2 cellular contexts compared by ENCODE assay signal in the genomic region with DNA sequence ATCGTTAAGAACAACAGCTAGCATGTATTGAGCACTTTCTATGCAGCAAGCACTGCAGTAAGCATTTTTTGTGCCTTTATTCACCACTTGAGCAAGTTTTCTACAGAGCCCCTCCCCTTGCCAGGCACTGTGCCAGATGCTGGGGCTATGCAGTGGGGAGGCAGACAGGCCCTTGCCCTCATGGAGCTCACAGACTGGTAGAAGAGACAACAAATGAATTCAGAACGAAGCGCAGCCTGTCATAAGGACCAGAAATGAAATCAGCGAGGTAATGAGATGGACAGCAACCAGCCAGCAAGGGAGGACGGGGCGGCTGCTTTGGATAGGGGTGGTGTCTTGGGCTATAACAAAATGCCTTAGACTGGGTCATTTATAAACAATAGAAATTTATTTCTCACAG.
A peak's percentile ranks its signal among the peaks of the same experiment; 100 is the strongest.
TF ChIP-seq lines count a peak whose summit lies in the region.

No MANE protein-coding gene starts in this region.

TF ChIP-seq in Ishikawa, 13 proteins besides CTCF, POLR2A, EP300 and RAD21:
- TF ChIP-seq ZBTB7A (IDR thresholded peaks at IDR 0.05; ENCODE audit: low read depth) = no peak
- TF ChIP-seq FOXM1 (IDR thresholded peaks at IDR 0.05; ENCODE audit: borderline replicate concordance, low read depth) = no peak
- peak; percentile 69 for TF ChIP-seq NFIC (IDR thresholded peaks at IDR 0.05)
- no peak for TF ChIP-seq CEBPB (IDR thresholded peaks at IDR 0.05)
- no peak for TF ChIP-seq TAF1 (IDR thresholded peaks at IDR 0.05; ENCODE audit: low read depth)
- no peak for TF ChIP-seq TCF12 (IDR thresholded peaks at IDR 0.05; ENCODE audit: low read depth)
- no peak for TF ChIP-seq YY1 (IDR thresholded peaks at IDR 0.05; ENCODE audit: low read depth)
- TF ChIP-seq, protein P1, sequence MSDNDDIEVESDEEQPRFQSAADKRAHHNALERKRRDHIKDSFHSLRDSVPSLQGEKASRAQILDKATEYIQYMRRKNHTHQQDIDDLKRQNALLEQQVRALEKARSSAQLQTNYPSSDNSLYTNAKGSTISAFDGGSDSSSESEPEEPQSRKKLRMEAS (IDR thresholded peaks at IDR 0.05) = 0 out of 2 replicates have a peak, but pooled peaks have one; percentile 11
- TF ChIP-seq CREB1 (IDR thresholded peaks at IDR 0.05; ENCODE audit: low read depth) = no peak
- no peak for TF ChIP-seq EGR1 (IDR thresholded peaks at IDR 0.05)
- TF ChIP-seq, protein P2, sequence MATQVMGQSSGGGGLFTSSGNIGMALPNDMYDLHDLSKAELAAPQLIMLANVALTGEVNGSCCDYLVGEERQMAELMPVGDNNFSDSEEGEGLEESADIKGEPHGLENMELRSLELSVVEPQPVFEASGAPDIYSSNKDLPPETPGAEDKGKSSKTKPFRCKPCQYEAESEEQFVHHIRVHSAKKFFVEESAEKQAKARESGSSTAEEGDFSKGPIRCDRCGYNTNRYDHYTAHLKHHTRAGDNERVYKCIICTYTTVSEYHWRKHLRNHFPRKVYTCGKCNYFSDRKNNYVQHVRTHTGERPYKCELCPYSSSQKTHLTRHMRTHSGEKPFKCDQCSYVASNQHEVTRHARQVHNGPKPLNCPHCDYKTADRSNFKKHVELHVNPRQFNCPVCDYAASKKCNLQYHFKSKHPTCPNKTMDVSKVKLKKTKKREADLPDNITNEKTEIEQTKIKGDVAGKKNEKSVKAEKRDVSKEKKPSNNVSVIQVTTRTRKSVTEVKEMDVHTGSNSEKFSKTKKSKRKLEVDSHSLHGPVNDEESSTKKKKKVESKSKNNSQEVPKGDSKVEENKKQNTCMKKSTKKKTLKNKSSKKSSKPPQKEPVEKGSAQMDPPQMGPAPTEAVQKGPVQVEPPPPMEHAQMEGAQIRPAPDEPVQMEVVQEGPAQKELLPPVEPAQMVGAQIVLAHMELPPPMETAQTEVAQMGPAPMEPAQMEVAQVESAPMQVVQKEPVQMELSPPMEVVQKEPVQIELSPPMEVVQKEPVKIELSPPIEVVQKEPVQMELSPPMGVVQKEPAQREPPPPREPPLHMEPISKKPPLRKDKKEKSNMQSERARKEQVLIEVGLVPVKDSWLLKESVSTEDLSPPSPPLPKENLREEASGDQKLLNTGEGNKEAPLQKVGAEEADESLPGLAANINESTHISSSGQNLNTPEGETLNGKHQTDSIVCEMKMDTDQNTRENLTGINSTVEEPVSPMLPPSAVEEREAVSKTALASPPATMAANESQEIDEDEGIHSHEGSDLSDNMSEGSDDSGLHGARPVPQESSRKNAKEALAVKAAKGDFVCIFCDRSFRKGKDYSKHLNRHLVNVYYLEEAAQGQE (IDR thresholded peaks at IDR 0.05; ENCODE audit: low read depth) = peak; percentile 46; the same call in 1 of the 2 replicates
- TF ChIP-seq, protein P3, sequence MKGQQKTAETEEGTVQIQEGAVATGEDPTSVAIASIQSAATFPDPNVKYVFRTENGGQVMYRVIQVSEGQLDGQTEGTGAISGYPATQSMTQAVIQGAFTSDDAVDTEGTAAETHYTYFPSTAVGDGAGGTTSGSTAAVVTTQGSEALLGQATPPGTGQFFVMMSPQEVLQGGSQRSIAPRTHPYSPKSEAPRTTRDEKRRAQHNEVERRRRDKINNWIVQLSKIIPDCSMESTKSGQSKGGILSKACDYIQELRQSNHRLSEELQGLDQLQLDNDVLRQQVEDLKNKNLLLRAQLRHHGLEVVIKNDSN (IDR thresholded peaks at IDR 0.05) = no peak
- no peak for TF ChIP-seq TEAD4 (IDR thresholded peaks at IDR 0.05)

TF ChIP-seq in H1, 55 proteins besides CTCF, POLR2A, EP300 and RAD21:
- TF ChIP-seq CREB1 (IDR thresholded peaks at IDR 0.05) (no peak), NANOG (IDR thresholded peaks at IDR 0.05; ENCODE audit: insufficient read depth, low read depth, low read length, poor library complexity, severe bottlenecking) (no peak), RXRA (IDR thresholded peaks at IDR 0.05; ENCODE audit: insufficient read depth, low read depth, low read length) (no peak), ZNF274 (IDR thresholded peaks at IDR 0.05; ENCODE audit: borderline replicate concordance, extremely low read depth, low read length) (no peak), EZH2 (IDR thresholded peaks at IDR 0.05; ENCODE audit: low read depth, low read length, severe bottlenecking) (no peak), TAF7 (optimal IDR thresholded peaks at IDR 0.05; ENCODE audit: borderline replicate concordance, low read depth, low read length) (no peak), RNF2 (IDR thresholded peaks at IDR 0.05; ENCODE audit: borderline replicate concordance, low read depth, low read length, missing control alignments, poor library complexity, severe bottlenecking) (no peak), BCL11A (IDR thresholded peaks at IDR 0.05; ENCODE audit: low read depth in 2 of 2, low read length in 2 of 2) (no peak), BRCA1 (IDR thresholded peaks at IDR 0.05; ENCODE audit: low read depth, low read length) (no peak), SRF (IDR thresholded peaks at IDR 0.05; ENCODE audit: low read depth, low read length) (no peak), FOSL1 (IDR thresholded peaks at IDR 0.05; ENCODE audit: insufficient read depth, low read depth, low read length) (no peak), JUND (IDR thresholded peaks at IDR 0.05; ENCODE audit: low read length) (no peak), GABPA (IDR thresholded peaks at IDR 0.05; ENCODE audit: borderline replicate concordance, insufficient read depth, low read length) (no peak), HDAC2 (IDR thresholded peaks at IDR 0.05; ENCODE audit: borderline replicate concordance in 1 of 2, low read depth in 2 of 2, low read length in 2 of 2) (no peak)
- TF ChIP-seq, protein P4, sequence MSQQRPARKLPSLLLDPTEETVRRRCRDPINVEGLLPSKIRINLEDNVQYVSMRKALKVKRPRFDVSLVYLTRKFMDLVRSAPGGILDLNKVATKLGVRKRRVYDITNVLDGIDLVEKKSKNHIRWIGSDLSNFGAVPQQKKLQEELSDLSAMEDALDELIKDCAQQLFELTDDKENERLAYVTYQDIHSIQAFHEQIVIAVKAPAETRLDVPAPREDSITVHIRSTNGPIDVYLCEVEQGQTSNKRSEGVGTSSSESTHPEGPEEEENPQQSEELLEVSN (IDR thresholded peaks at IDR 0.05) = no peak
